21 cellular contexts compared by ENCODE assay signal in genomic region chr2:8863331-8863953, GRCh38.
"Had no signal": no experiment of that assay in that cellular context is flagged by ENCODE, and none has a peak within 500 bp of the region (broad histone marks: within the 10 kb centered on the region; RNA-seq: fewer than 3 reads in every experiment).

No MANE protein-coding gene starts in this region.

- H3K27ac Mint-ChIP-seq: T-cell had no signal

- DNase-seq: Kasumi-1, KG1, NCI-H1092, NCI-H1105 treated with DMSO at 0.1 percent for 48 hours, NCI-H1417 treated with DMSO at 0.1 percent for 48 hours, NCI-H146, NCI-H1694 treated with DMSO at 0.1 percent for 48 hours, NCI-H1930, NCI-H2081, NCI-H2107, NCI-H2227 treated with DMSO at 0.1 percent for 48 hours, NCI-H524, NCI-H526 treated with DMSO at 0.1 percent for 48 hours, NCI-H748 treated with DMSO at 0.1 percent for 48 hours, Right ventricle myocardium superior, RPMI8226, SIG-M5, SW 1271, T-cell had no signal

- H3K27me3 Mint-ChIP-seq: T-cell had no signal

- H3K27me3 ChIP-seq: SJSA1 had no signal

- H3K4me3 Mint-ChIP-seq: T-cell had no signal

- H3K9me3 Mint-ChIP-seq: T-cell had no signal

- H3K27ac ChIP-seq: SJSA1, SK-N-MC had no signal

- H3K4me3 ChIP-seq: SJSA1, SK-N-MC had no signal

- ATAC-seq: T-cell had no signal

- H3K4me1 Mint-ChIP-seq: T-cell had no signal

- H3K9me3 ChIP-seq: SJSA1 had no signal

- H3K36me3 Mint-ChIP-seq: T-cell had no signal

- H3K4me1 ChIP-seq: SJSA1 had no signal
